ENCODE assay signal across 2 cellular contexts in the genomic region with DNA sequence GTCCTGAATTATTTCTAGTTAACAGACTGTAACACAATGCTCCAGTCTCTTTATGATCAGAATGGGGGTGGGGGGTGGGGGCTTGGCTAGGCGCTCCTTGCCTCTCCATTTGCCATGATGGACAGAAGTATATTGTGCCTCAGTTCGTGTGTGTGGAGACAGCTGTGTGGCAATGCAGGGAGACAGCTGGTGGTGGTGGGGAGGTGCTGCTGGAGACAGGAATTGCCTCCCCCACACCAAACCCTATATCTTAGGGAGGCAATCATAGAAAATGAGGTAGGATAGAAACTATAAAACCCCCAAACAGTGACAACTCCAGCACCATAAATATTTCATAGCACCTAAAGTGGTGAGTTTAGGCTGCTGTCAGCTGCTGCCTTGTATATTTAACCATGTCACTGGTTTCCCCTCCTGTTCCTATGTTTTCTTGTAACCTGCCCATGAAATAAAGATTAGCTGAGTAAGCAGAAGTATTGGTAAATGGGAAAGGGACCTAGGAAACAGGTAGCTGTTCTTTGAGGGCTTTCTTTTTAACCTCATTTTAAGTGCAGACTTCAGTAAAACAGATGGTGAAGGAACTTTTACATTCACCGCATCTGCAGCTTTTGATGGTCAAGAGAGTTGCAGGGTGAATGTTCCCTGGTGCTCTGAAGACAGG.
TF ChIP-seq lines count a peak whose summit lies in the region.

No MANE protein-coding gene starts in this region.

TF ChIP-seq in K562, 482 proteins besides CTCF, POLR2A, EP300 and RAD21:
- TF ChIP-seq, protein P1, sequence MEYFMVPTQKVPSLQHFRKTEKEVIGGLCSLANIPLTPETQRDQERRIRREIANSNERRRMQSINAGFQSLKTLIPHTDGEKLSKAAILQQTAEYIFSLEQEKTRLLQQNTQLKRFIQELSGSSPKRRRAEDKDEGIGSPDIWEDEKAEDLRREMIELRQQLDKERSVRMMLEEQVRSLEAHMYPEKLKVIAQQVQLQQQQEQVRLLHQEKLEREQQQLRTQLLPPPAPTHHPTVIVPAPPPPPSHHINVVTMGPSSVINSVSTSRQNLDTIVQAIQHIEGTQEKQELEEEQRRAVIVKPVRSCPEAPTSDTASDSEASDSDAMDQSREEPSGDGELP (CRISPR knock-in tag; IDR thresholded peaks at IDR 0.05; ENCODE audit: borderline replicate concordance) = 0 out of 2 replicates have a peak, but pooled peaks have one; percentile 22
- no peak for TF ChIP-seq KLF1 (tag; IDR thresholded peaks at IDR 0.05)
- no peak for TF ChIP-seq ASH1L (IDR thresholded peaks at IDR 0.05; ENCODE audit: borderline replicate concordance, low read depth, partially characterized antibody)
- TF ChIP-seq RBBP5 (IDR thresholded peaks at IDR 0.05; ENCODE audit: borderline replicate concordance, insufficient read depth, low read length, poor library complexity, severe bottlenecking) = no peak
- TF ChIP-seq, protein P2, sequence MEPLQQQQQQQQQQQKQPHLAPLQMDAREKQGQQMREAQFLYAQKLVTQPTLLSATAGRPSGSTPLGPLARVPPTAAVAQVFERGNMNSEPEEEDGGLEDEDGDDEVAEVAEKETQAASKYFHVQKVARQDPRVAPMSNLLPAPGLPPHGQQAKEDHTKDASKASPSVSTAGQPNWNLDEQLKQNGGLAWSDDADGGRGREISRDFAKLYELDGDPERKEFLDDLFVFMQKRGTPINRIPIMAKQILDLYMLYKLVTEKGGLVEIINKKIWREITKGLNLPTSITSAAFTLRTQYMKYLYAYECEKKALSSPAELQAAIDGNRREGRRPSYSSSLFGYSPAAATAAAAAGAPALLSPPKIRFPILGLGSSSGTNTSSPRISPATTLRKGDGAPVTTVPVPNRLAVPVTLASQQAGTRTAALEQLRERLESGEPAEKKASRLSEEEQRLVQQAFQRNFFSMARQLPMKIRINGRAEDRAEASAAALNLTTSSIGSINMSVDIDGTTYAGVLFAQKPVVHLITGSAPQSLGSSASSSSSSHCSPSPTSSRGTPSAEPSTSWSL (CRISPR knock-in tag; IDR thresholded peaks at IDR 0.05; ENCODE audit: borderline replicate concordance) = no peak
- TF ChIP-seq MAFG (tag; conservative IDR thresholded peaks at IDR 0.05) = peak; percentile 86
- TF ChIP-seq MAFF (IDR thresholded peaks at IDR 0.05; ENCODE audit: low read length) = peak; percentile 86
- no peak for TF ChIP-seq SPI1 (IDR thresholded peaks at IDR 0.05; ENCODE audit: borderline replicate concordance, low read depth, low read length)
- TF ChIP-seq XRCC3 (IDR thresholded peaks at IDR 0.05) = no peak
- peak; percentile 89 for TF ChIP-seq C11orf30 (IDR thresholded peaks at IDR 0.05; ENCODE audit: low read depth)
- TF ChIP-seq NFE2L1 (tag; IDR thresholded peaks at IDR 0.05; ENCODE audit: borderline replicate concordance, low read depth) = no peak
- no peak for TF ChIP-seq ZNF134 (CRISPR knock-in tag; conservative IDR thresholded peaks at IDR 0.05)
- no peak for TF ChIP-seq ZFP36 (IDR thresholded peaks at IDR 0.05; ENCODE audit: low read depth, low read length, partially characterized antibody)
- no peak for TF ChIP-seq ZNF232 (CRISPR knock-in tag; IDR thresholded peaks at IDR 0.05)
- peak; percentile 94 for TF ChIP-seq ZNF316 (IDR thresholded peaks at IDR 0.05)
- no peak for TF ChIP-seq NFRKB (IDR thresholded peaks at IDR 0.05; ENCODE audit: low read depth)
- TF ChIP-seq CBX1 (IDR thresholded peaks at IDR 0.05; ENCODE audit: low read depth) = no peak
- no peak for TF ChIP-seq HSF4 (CRISPR knock-in tag; IDR thresholded peaks at IDR 0.05; ENCODE audit: borderline replicate concordance)
- TF ChIP-seq MAFK (IDR thresholded peaks at IDR 0.05; ENCODE audit: low read length) = peak; percentile 81

TF ChIP-seq in GM23338, 12 proteins besides CTCF, POLR2A, EP300 and RAD21:
- TF ChIP-seq, protein P3, sequence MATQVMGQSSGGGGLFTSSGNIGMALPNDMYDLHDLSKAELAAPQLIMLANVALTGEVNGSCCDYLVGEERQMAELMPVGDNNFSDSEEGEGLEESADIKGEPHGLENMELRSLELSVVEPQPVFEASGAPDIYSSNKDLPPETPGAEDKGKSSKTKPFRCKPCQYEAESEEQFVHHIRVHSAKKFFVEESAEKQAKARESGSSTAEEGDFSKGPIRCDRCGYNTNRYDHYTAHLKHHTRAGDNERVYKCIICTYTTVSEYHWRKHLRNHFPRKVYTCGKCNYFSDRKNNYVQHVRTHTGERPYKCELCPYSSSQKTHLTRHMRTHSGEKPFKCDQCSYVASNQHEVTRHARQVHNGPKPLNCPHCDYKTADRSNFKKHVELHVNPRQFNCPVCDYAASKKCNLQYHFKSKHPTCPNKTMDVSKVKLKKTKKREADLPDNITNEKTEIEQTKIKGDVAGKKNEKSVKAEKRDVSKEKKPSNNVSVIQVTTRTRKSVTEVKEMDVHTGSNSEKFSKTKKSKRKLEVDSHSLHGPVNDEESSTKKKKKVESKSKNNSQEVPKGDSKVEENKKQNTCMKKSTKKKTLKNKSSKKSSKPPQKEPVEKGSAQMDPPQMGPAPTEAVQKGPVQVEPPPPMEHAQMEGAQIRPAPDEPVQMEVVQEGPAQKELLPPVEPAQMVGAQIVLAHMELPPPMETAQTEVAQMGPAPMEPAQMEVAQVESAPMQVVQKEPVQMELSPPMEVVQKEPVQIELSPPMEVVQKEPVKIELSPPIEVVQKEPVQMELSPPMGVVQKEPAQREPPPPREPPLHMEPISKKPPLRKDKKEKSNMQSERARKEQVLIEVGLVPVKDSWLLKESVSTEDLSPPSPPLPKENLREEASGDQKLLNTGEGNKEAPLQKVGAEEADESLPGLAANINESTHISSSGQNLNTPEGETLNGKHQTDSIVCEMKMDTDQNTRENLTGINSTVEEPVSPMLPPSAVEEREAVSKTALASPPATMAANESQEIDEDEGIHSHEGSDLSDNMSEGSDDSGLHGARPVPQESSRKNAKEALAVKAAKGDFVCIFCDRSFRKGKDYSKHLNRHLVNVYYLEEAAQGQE (IDR thresholded peaks at IDR 0.05; ENCODE audit: unreplicated experiment) = no peak
- TF ChIP-seq EZH2 (IDR thresholded peaks at IDR 0.05; ENCODE audit: low read depth, unreplicated experiment) (no peak), ZNF331 (CRISPR knock-in tag; IDR thresholded peaks at IDR 0.05; ENCODE audit: low read depth) (no peak), ZNF114 (CRISPR knock-in tag; IDR thresholded peaks at IDR 0.05) (no peak), POLR2AphosphoS5 (IDR thresholded peaks at IDR 0.05; ENCODE audit: low read depth) (no peak), JUNB (IDR thresholded peaks at IDR 0.05; ENCODE audit: unreplicated experiment) (no peak), NANOG (IDR thresholded peaks at IDR 0.05; ENCODE audit: borderline replicate concordance) (no peak), CREB1 (CRISPR knock-in tag; IDR thresholded peaks at IDR 0.05; ENCODE audit: low read depth) (no peak), EZH2phosphoT487 (IDR thresholded peaks at IDR 0.05; ENCODE audit: unreplicated experiment) (no peak), STAT1 (IDR thresholded peaks at IDR 0.05; ENCODE audit: unreplicated experiment) (no peak)
- TF ChIP-seq, protein P4, sequence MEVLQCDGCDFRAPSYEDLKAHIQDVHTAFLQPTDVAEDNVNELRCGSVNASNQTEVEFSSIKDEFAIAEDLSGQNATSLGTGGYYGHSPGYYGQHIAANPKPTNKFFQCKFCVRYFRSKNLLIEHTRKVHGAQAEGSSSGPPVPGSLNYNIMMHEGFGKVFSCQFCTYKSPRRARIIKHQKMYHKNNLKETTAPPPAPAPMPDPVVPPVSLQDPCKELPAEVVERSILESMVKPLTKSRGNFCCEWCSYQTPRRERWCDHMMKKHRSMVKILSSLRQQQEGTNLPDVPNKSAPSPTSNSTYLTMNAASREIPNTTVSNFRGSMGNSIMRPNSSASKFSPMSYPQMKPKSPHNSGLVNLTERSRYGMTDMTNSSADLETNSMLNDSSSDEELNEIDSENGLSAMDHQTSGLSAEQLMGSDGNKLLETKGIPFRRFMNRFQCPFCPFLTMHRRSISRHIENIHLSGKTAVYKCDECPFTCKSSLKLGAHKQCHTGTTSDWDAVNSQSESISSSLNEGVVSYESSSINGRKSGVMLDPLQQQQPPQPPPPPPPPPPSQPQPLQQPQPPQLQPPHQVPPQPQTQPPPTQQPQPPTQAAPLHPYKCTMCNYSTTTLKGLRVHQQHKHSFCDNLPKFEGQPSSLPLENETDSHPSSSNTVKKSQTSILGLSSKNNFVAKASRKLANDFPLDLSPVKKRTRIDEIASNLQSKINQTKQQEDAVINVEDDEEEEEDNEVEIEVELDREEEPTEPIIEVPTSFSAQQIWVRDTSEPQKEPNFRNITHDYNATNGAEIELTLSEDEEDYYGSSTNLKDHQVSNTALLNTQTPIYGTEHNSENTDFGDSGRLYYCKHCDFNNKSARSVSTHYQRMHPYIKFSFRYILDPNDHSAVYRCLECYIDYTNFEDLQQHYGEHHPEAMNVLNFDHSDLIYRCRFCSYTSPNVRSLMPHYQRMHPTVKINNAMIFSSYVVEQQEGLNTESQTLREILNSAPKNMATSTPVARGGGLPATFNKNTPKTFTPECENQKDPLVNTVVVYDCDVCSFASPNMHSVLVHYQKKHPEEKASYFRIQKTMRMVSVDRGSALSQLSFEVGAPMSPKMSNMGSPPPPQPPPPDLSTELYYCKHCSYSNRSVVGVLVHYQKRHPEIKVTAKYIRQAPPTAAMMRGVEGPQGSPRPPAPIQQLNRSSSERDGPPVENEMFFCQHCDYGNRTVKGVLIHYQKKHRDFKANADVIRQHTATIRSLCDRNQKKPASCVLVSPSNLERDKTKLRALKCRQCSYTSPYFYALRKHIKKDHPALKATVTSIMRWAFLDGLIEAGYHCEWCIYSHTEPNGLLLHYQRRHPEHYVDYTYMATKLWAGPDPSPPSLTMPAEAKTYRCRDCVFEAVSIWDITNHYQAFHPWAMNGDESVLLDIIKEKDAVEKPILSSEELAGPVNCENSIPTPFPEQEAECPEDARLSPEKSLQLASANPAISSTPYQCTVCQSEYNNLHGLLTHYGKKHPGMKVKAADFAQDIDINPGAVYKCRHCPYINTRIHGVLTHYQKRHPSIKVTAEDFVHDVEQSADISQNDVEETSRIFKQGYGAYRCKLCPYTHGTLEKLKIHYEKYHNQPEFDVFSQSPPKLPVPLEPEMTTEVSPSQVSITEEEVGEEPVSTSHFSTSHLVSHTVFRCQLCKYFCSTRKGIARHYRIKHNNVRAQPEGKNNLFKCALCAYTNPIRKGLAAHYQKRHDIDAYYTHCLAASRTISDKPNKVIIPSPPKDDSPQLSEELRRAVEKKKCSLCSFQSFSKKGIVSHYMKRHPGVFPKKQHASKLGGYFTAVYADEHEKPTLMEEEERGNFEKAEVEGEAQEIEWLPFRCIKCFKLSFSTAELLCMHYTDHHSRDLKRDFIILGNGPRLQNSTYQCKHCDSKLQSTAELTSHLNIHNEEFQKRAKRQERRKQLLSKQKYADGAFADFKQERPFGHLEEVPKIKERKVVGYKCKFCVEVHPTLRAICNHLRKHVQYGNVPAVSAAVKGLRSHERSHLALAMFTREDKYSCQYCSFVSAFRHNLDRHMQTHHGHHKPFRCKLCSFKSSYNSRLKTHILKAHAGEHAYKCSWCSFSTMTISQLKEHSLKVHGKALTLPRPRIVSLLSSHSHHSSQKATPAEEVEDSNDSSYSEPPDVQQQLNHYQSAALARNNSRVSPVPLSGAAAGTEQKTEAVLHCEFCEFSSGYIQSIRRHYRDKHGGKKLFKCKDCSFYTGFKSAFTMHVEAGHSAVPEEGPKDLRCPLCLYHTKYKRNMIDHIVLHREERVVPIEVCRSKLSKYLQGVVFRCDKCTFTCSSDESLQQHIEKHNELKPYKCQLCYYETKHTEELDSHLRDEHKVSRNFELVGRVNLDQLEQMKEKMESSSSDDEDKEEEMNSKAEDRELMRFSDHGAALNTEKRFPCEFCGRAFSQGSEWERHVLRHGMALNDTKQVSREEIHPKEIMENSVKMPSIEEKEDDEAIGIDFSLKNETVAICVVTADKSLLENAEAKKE (CRISPR knock-in tag; IDR thresholded peaks at IDR 0.05) = no peak
- TF ChIP-seq, protein P5, sequence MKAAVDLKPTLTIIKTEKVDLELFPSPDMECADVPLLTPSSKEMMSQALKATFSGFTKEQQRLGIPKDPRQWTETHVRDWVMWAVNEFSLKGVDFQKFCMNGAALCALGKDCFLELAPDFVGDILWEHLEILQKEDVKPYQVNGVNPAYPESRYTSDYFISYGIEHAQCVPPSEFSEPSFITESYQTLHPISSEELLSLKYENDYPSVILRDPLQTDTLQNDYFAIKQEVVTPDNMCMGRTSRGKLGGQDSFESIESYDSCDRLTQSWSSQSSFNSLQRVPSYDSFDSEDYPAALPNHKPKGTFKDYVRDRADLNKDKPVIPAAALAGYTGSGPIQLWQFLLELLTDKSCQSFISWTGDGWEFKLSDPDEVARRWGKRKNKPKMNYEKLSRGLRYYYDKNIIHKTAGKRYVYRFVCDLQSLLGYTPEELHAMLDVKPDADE (IDR thresholded peaks at IDR 0.05) = no peak
